Comparison of ENCODE assay signal across 1 cellular context in genomic region chr16:528111-529011, GRCh38.
TF ChIP-seq lines count a peak whose summit lies in the region.

No MANE protein-coding gene starts in this region.

TF ChIP-seq in A549, 52 proteins besides CTCF, POLR2A, EP300 and RAD21 (continued from another document):
- no peak for TF ChIP-seq BCL3 (IDR thresholded peaks at IDR 0.05)
- TF ChIP-seq FOSL2 (IDR thresholded peaks at IDR 0.05) = no peak
- peak; percentile 52 for TF ChIP-seq FOSL2 (CRISPR knock-in tag; IDR thresholded peaks at IDR 0.05)
- TF ChIP-seq NFE2L2 (conservative IDR thresholded peaks at IDR 0.05; ENCODE audit: low read length) = no peak
- TF ChIP-seq HOXA7 (CRISPR knock-in tag; IDR thresholded peaks at IDR 0.05) = no peak
- TF ChIP-seq EHF (CRISPR knock-in tag; IDR thresholded peaks at IDR 0.05) = no peak
- no peak for TF ChIP-seq ZC3H11A (IDR thresholded peaks at IDR 0.05)
- no peak for TF ChIP-seq FOSB (CRISPR knock-in tag; IDR thresholded peaks at IDR 0.05)
